Comparison of ENCODE assay signal across 7 cellular contexts in the genomic region with DNA sequence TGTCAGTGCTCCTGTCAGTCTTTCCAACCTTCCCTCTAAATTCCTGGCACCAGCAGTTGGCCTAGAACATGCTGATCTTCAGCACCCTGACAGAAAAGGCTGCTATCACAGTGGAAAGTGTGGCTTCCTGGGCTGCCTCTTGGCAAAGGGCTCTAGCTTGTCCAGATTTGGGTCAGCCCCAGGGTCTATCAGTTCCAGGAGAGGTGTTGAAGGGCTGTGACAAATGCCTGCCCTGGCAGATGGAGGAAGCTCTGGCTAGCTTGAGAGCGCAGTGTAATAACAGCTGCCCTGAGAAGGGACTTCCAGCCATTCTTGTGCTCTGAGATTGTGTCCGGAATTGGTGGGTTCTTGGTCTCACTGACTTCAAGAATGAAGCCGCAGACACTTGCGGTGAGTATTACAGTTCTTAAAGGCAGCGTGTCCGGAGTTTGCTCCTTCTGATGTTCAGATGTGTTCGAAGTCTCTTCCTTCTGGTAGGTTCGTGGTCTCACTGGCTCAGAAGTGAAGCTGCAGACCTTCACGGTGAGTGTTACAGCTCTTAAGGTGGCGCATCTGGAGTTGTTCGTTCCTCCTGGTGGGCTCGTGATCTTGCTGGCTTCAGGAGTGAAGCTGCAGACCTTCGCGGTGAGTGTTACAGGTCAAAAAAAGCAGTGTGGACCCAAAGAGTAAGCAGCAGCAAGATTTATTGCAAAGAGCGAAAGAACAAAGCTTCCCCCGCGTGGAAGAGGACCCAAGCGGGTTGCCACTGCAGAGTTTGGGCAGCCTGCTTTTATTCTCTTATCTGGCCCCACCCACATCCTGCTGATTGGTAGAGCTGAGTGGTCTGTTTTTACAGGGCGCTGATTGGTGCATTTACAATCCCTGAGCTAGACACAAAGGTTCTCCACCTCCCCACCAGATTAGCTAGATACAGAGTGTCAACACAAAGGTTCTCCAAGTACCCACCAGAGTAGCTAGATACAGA. TPM values are rescaled to one million over a fixed set of nuclear protein-coding genes. Genes with fewer than 3 reads are reported as not detected.
DNase-seq lines count a peak whose midpoint lies in the region; ATAC-seq, FAIRE-seq and TF ChIP-seq lines count a peak whose summit lies in the region.
"Not testable (repeated sequence)": the region's sequence is repeated elsewhere in the genome, so short reads cannot be mapped to it uniquely, and the experiment has no call there.

No MANE protein-coding gene starts in this region.

- H3K23me2 ChIP-seq in H1 (ENCODE audit: low read depth, low read length): not testable (repeated sequence)

- intact Hi-C loops in gastrocnemius medialis (cut with DNase I; ENCODE audit: low total_unique reads): not testable (repeated sequence)

- peak overlapping the region; percentile 59 for H4K91ac ChIP-seq in H1 (replicated peaks; ENCODE audit: insufficient read length, low read length)

- not testable (repeated sequence) for TF ChIP-seq CTCF in H1 (IDR thresholded peaks at IDR 0.05; ENCODE audit: control extremely low read depth in 1 of 3, insufficient read depth in 1 of 3, low read depth in 1 of 3, low read length in 3 of 3); right atrium auricular region (IDR thresholded peaks at IDR 0.05); gastrocnemius medialis (IDR thresholded peaks at IDR 0.05 in 4 of 5, conservative IDR thresholded peaks at IDR 0.05 in 1 of 5)

- H3K4me2 ChIP-seq in H1 (ENCODE audit: insufficient read depth in 1 of 2, low read depth in 2 of 2, low read length in 2 of 2): not testable (repeated sequence)

- H3K14ac ChIP-seq in H1 (ENCODE audit: insufficient read length): not testable (repeated sequence)

- not testable (repeated sequence) for H2AFZ ChIP-seq in H1 (ENCODE audit: low read length)

- not testable (repeated sequence) for H3K56ac ChIP-seq in H1 (replicated peaks; ENCODE audit: insufficient read length, low read depth, low read length)

- in situ Hi-C loops in gastrocnemius medialis (cut with MboI; ENCODE audit: low sequenced_read_pairs in 4 of 4): not testable (repeated sequence)

- H3K79me2 ChIP-seq in H1 (ENCODE audit: control insufficient read depth in 1 of 2, insufficient read depth in 2 of 2, low read length in 2 of 2): not testable (repeated sequence)

- POLR2A ChIA-PET in CD8-positive, alpha-beta memory T cell (lab: Charles Lee): not testable (repeated sequence)
- POLR2A ChIA-PET in T-cell (lab: Charles Lee) (interaction anchor here in 1 of 2 donors (0.6 kb wide), 2 partner anchors 15 to 51 kb away, joined by 3 read pairs; no protein-coding TSS in a partner anchor), H1 (lab: Charles Lee; ENCODE audit: partially characterized antibody) (interaction anchor here (1.3 to 45.0 kb wide), 3 partner anchors 8 to 50 kb away, joined by 3 to 1482 read pairs (median 82); partner anchors contain the start of gene EEF1A1)
- POLR2A ChIA-PET in naive thymus-derived CD8-positive, alpha-beta T cell (lab: Charles Lee): interaction anchor here (0.7 to 0.8 kb wide), 2 partner anchors 9 to 51 kb away, joined by 3 read pairs; no protein-coding TSS in a partner anchor

- H3K23ac ChIP-seq in H1 (ENCODE audit: insufficient read length): not testable (repeated sequence)

- 93% methylated on average over 19 of the region's 19 CpGs; no CpG with 5 or more reads in 1 of the 2 experiments for WGBS in H1 (ENCODE audit: extremely low coverage in 1 of 2, insufficient coverage in 1 of 2, insufficient read length in 1 of 2, insufficient replicate concordance in 2 of 2, low coverage in 1 of 2, low lambda C conversion rate in 2 of 2, missing lambda C conversion rate in 1 of 2), 2 experiments

- H4K20me1 ChIP-seq in H1 (replicated peaks in 1 of 2; ENCODE audit: control insufficient read depth in 1 of 2, insufficient read depth in 2 of 2, low read length in 2 of 2): not testable (repeated sequence)

- not testable (repeated sequence) for H2BK20ac ChIP-seq in H1 (ENCODE audit: low read length)

- H2BK12ac ChIP-seq in H1 (ENCODE audit: low read depth, low read length): peak overlapping the region; percentile 39; the same call in 1 of the 2 replicates

- H2BK5ac ChIP-seq in H1 (ENCODE audit: low read depth, low read length): peak overlapping the region; percentile 82

- peak overlapping the region in 5 of 7 donors; percentile 4 to 89 (median 53) for H3K4me3 Mint-ChIP-seq in CD8-positive, alpha-beta memory T cell
- peak overlapping the region in 2 of 3 donors; percentile 20 to 47 for H3K4me3 Mint-ChIP-seq in T-cell
- peak overlapping the region; percentile 10 to 89 (median 52) for H3K4me3 Mint-ChIP-seq in naive thymus-derived CD8-positive, alpha-beta T cell

- H3K4me3 ChIP-seq in CD8-positive, alpha-beta memory T cell (ENCODE audit: low read length); H1 (ENCODE audit: extremely low read depth in 1 of 4, insufficient read depth in 2 of 4, low read depth in 3 of 4, low read length in 4 of 4); right atrium auricular region; gastrocnemius medialis: not testable (repeated sequence)

- H2AK5ac ChIP-seq in H1 (ENCODE audit: low read depth, low read length): peak overlapping the region; percentile 30; the same call in 1 of the 2 replicates

- H2BK15ac ChIP-seq in H1 (ENCODE audit: low read length): peak overlapping the region; percentile 73; the same call in 1 of the 2 replicates

- H3K27ac ChIP-seq in CD8-positive, alpha-beta memory T cell (ENCODE audit: low read depth, low read length); H1 (ENCODE audit: low read depth, low read length); gastrocnemius medialis: not testable (repeated sequence)
- H3K27ac ChIP-seq in right atrium auricular region: peak overlapping the region; percentile 41 to 84

- not testable (repeated sequence) for TF ChIP-seq RAD21 in H1 (IDR thresholded peaks at IDR 0.05 in 1 of 2, conservative IDR thresholded peaks at IDR 0.05 in 1 of 2; ENCODE audit: low read depth in 2 of 2, low read length in 2 of 2)

- not testable (repeated sequence) for H4K8ac ChIP-seq in H1 (ENCODE audit: extremely low read depth, insufficient read depth, low read length)

- not testable (repeated sequence) for TF ChIP-seq POLR2A in H1 (IDR thresholded peaks at IDR 0.05; ENCODE audit: control extremely low read depth in 1 of 2, low read depth in 2 of 2, low read length in 2 of 2); gastrocnemius medialis (IDR thresholded peaks at IDR 0.05)

- H3K9me3 Mint-ChIP-seq in CD8-positive, alpha-beta memory T cell; T-cell; naive thymus-derived CD8-positive, alpha-beta T cell: not testable (repeated sequence)

- ATAC-seq in T-cell (replicated peaks in 1 of 4); naive thymus-derived CD8-positive, alpha-beta T cell: not testable (repeated sequence)
- peak; percentile 51 to 56 for ATAC-seq in gastrocnemius medialis

- H3K27me3 Mint-ChIP-seq in CD8-positive, alpha-beta memory T cell; T-cell; naive thymus-derived CD8-positive, alpha-beta T cell: not testable (repeated sequence)

- not testable (repeated sequence) for H3K4ac ChIP-seq in H1 (replicated peaks; ENCODE audit: insufficient read length, low read depth, low read length)

- not testable (repeated sequence) for TF ChIP-seq EP300 in H1 (IDR thresholded peaks at IDR 0.05; ENCODE audit: borderline replicate concordance in 1 of 2, low read depth in 2 of 2, low read length in 2 of 2)

- CTCF ChIA-PET in CD8-positive, alpha-beta memory T cell (lab: Charles Lee): not testable (repeated sequence)
- CTCF ChIA-PET in T-cell (lab: Charles Lee): interaction anchor here in 1 of 2 donors (0.6 to 0.7 kb wide), 2 partner anchors 56 to 389 kb away, joined by 3 read pairs; no protein-coding TSS in a partner anchor
- CTCF ChIA-PET in H1 (lab: Charles Lee; ENCODE audit: partially characterized antibody): interaction anchor here (0.8 to 1.6 kb wide), 4 partner anchors 13 to 40 kb away, joined by 3 to 4 read pairs (median 4); no protein-coding TSS in a partner anchor

- H3K9me3 ChIP-seq in CD8-positive, alpha-beta memory T cell (ENCODE audit: low read length); H1 (ENCODE audit: insufficient read depth in 2 of 2, low read depth in 1 of 2, low read length in 1 of 2); right atrium auricular region; gastrocnemius medialis: not testable (repeated sequence)

- H3K36me3 ChIP-seq in CD8-positive, alpha-beta memory T cell (ENCODE audit: insufficient read depth, low read length); H1 (ENCODE audit: control insufficient read depth in 2 of 4, insufficient read depth in 4 of 4, low read length in 3 of 4); right atrium auricular region; gastrocnemius medialis: not testable (repeated sequence)

- H3K9ac ChIP-seq in H1 (replicated peaks in 1 of 4; ENCODE audit: extremely low read depth in 1 of 4, low read depth in 3 of 4, low read length in 3 of 4): not testable (repeated sequence)

- H3K36me3 Mint-ChIP-seq in CD8-positive, alpha-beta memory T cell; T-cell: not testable (repeated sequence)
- peaks cover 0 to 11% (median 4%) of the 10 kb centered on the region in 3 donors for H3K36me3 Mint-ChIP-seq in naive thymus-derived CD8-positive, alpha-beta T cell

- not testable (repeated sequence) for H3K79me1 ChIP-seq in H1 (ENCODE audit: low read depth, low read length)

- peak in 1 of 5 donors; percentile 17 for DNase-seq in CD8-positive, alpha-beta memory T cell
- DNase-seq in T-cell (peak in 3 of 34 experiments; percentile 2 to 26 (median 17)), right atrium auricular region (ENCODE audit: low spot score) (peak; percentile 68), gastrocnemius medialis (peak; percentile 5 to 20)
- DNase-seq in activated effector memory CD4-positive, alpha-beta T cell treated with anti-CD3 and anti-CD28 coated beads, Interleukin-2, amount 50 U/mL, for 16 hours: peak; percentile 49
- not testable (repeated sequence) for DNase-seq in H1 (ENCODE audit: low read depth in 1 of 2, low spot score in 2 of 2); naive thymus-derived CD8-positive, alpha-beta T cell

- H3K4me1 ChIP-seq in CD8-positive, alpha-beta memory T cell (ENCODE audit: insufficient read depth, low read length); H1 (replicated peaks in 1 of 4; ENCODE audit: control insufficient read depth in 3 of 4, insufficient read depth in 4 of 4, low read length in 3 of 4); gastrocnemius medialis: not testable (repeated sequence)
- H3K4me1 ChIP-seq in right atrium auricular region: peaks cover 0 to 16% of the 10 kb centered on the region in 2 donors

- H3K27ac Mint-ChIP-seq in CD8-positive, alpha-beta memory T cell: peak overlapping the region in 3 of 8 donors; percentile 32 to 93 (median 85)
- not testable (repeated sequence) for H3K27ac Mint-ChIP-seq in T-cell
- peak overlapping the region in 8 of 10 donors; percentile 8 to 80 (median 38) for H3K27ac Mint-ChIP-seq in naive thymus-derived CD8-positive, alpha-beta T cell

- H2BK120ac ChIP-seq in H1 (replicated peaks; ENCODE audit: low read depth, low read length): peak overlapping the region; percentile 2

- H3K27me3 ChIP-seq in CD8-positive, alpha-beta memory T cell (ENCODE audit: insufficient read depth, low read length, poor library complexity, severe bottlenecking); H1 (replicated peaks in 1 of 4; ENCODE audit: control insufficient read depth in 3 of 4, extremely low read depth in 1 of 4, insufficient read depth in 3 of 4, low read length in 3 of 4); right atrium auricular region; gastrocnemius medialis: not testable (repeated sequence)

- not testable (repeated sequence) for FAIRE-seq in H1 (lab: Jason Lieb, UNC)

- H4K5ac ChIP-seq in H1 (ENCODE audit: insufficient read length, low read depth, low read length): not testable (repeated sequence)

- H3K4me1 Mint-ChIP-seq in CD8-positive, alpha-beta memory T cell; T-cell; naive thymus-derived CD8-positive, alpha-beta T cell: not testable (repeated sequence)

- H3K18ac ChIP-seq in H1 (ENCODE audit: extremely low read depth, low read length): peak overlapping the region; percentile 21; the same call in 1 of the 2 replicates

RNA-seq across cellular contexts. Expression of gene EEF1A1, which starts 50.7 kb away (rescaled TPM):
- 1,000 to 10,000 TPM; 8,526 to 8,727 TPM for total RNA-seq in CD8-positive, alpha-beta memory T cell
- 10,611 TPM for polyA plus RNA-seq in CD8-positive, alpha-beta memory T cell
- total RNA-seq in T-cell (over 10,000 TPM; 14,142 to 15,123 (median 14,655) TPM), right atrium auricular region (1,000 to 10,000 TPM; 4,165 to 5,616 TPM), gastrocnemius medialis (1,000 to 10,000 TPM in 3 of 4 donors, 100 to 1,000 TPM in 1; 846 to 1,271 (median 1,198) TPM)
- 13,468 and 13,823 TPM in 2 replicates for total RNA-seq in H1 (2021; fragmentation: NEBNext Ultra II Directional; extraction: Animal tissue kit (Norgen Biotek cat#: 25700))
- 10,552 and 13,927 TPM in 2 replicates for polyA plus RNA-seq in H1 (2011; rRNA removed)
- 16,498 TPM for polyA plus RNA-seq in H1 (2011; cell fraction: cytosol; rRNA removed)
- polyA plus RNA-seq in H1 (2011; cell fraction: nucleus; rRNA removed): 10,268 TPM
- 14,752 to 19,552 TPM (median 16,169 TPM) in 4 replicates for polyA plus RNA-seq in H1 (2012, experiment 1 of 2)
- polyA plus RNA-seq in H1 (2012, experiment 2 of 2): 2,073 TPM
- 13,042 TPM for polyA plus RNA-seq in H1 (2013, experiment 1 of 2)
- 13,003 TPM for polyA plus RNA-seq in H1 (2013, experiment 2 of 2)
- 13,556 and 16,300 TPM in 2 replicates for polyA minus RNA-seq in H1 (2011; rRNA and poly(A)+ RNA removed)
- polyA minus RNA-seq in H1 (2011; cell fraction: cytosol; rRNA and poly(A)+ RNA removed): 5,618 TPM
- 6,584 TPM for polyA minus RNA-seq in H1 (2011; cell fraction: nucleus; rRNA and poly(A)+ RNA removed)
- over 10,000 TPM; 14,584 to 14,776 TPM for total RNA-seq in naive thymus-derived CD8-positive, alpha-beta T cell
- over 10,000 TPM; 14,095 to 14,658 (median 14,646) TPM for polyA plus RNA-seq in naive thymus-derived CD8-positive, alpha-beta T cell
